1 cellular context compared by ENCODE assay signal in genomic region chr22:43399338-43399979, GRCh38.
TF ChIP-seq lines count a peak whose summit lies in the region.

No MANE protein-coding gene starts in this region.

TF ChIP-seq in HepG2, 621 proteins besides CTCF, POLR2A, EP300 and RAD21 (continued from another document):
- no peak for TF ChIP-seq BRF2 (CRISPR knock-in tag; IDR thresholded peaks at IDR 0.05)
- TF ChIP-seq ETS1 (CRISPR knock-in tag; IDR thresholded peaks at IDR 0.05): no peak
- TF ChIP-seq GATAD2A (CRISPR knock-in tag; IDR thresholded peaks at IDR 0.05): no peak
- no peak for TF ChIP-seq ZNF160 (CRISPR knock-in tag; IDR thresholded peaks at IDR 0.05)
- no peak for TF ChIP-seq ZNF205 (CRISPR knock-in tag; IDR thresholded peaks at IDR 0.05)
- 0 out of 2 replicates have a peak, but pooled peaks have one; percentile 39 for TF ChIP-seq SMAD1 (CRISPR knock-in tag; IDR thresholded peaks at IDR 0.05; ENCODE audit: borderline replicate concordance, low read depth)
- TF ChIP-seq ZNF260 (CRISPR knock-in tag; IDR thresholded peaks at IDR 0.05; ENCODE audit: borderline replicate concordance, low read depth): no peak
- 0 out of 2 replicates have a peak, but pooled peaks have one; percentile 8 for TF ChIP-seq MED1 (CRISPR knock-in tag; IDR thresholded peaks at IDR 0.05)
- TF ChIP-seq, protein P1, sequence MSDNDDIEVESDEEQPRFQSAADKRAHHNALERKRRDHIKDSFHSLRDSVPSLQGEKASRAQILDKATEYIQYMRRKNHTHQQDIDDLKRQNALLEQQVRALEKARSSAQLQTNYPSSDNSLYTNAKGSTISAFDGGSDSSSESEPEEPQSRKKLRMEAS (IDR thresholded peaks at IDR 0.05): 0 out of 2 replicates have a peak, but pooled peaks have one; percentile 50
- TF ChIP-seq CREB1 (IDR thresholded peaks at IDR 0.05): no peak
- TF ChIP-seq CREB1 (CRISPR knock-in tag; IDR thresholded peaks at IDR 0.05): peak; percentile 51
- 0 out of 3 replicates have a peak, but pooled peaks have one; percentile 12 for TF ChIP-seq MXI1 (IDR thresholded peaks at IDR 0.05; ENCODE audit: borderline replicate concordance, low read depth, low read length)
- TF ChIP-seq YEATS4 (CRISPR knock-in tag; IDR thresholded peaks at IDR 0.05; ENCODE audit: borderline replicate concordance): 0 out of 2 replicates have a peak, but pooled peaks have one; percentile 20
- TF ChIP-seq, protein P2, sequence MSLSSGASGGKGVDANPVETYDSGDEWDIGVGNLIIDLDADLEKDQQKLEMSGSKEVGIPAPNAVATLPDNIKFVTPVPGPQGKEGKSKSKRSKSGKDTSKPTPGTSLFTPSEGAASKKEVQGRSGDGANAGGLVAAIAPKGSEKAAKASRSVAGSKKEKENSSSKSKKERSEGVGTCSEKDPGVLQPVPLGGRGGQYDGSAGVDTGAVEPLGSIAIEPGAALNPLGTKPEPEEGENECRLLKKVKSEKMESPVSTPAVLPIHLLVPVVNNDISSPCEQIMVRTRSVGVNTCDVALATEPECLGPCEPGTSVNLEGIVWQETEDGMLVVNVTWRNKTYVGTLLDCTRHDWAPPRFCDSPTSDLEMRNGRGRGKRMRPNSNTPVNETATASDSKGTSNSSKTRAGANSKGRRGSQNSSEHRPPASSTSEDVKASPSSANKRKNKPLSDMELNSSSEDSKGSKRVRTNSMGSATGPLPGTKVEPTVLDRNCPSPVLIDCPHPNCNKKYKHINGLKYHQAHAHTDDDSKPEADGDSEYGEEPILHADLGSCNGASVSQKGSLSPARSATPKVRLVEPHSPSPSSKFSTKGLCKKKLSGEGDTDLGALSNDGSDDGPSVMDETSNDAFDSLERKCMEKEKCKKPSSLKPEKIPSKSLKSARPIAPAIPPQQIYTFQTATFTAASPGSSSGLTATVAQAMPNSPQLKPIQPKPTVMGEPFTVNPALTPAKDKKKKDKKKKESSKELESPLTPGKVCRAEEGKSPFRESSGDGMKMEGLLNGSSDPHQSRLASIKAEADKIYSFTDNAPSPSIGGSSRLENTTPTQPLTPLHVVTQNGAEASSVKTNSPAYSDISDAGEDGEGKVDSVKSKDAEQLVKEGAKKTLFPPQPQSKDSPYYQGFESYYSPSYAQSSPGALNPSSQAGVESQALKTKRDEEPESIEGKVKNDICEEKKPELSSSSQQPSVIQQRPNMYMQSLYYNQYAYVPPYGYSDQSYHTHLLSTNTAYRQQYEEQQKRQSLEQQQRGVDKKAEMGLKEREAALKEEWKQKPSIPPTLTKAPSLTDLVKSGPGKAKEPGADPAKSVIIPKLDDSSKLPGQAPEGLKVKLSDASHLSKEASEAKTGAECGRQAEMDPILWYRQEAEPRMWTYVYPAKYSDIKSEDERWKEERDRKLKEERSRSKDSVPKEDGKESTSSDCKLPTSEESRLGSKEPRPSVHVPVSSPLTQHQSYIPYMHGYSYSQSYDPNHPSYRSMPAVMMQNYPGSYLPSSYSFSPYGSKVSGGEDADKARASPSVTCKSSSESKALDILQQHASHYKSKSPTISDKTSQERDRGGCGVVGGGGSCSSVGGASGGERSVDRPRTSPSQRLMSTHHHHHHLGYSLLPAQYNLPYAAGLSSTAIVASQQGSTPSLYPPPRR (CRISPR knock-in tag; IDR thresholded peaks at IDR 0.05; ENCODE audit: borderline replicate concordance): no peak
- TF ChIP-seq ZNF777 (CRISPR knock-in tag; IDR thresholded peaks at IDR 0.05): 0 out of 2 replicates have a peak, but pooled peaks have one; percentile 34
- TF ChIP-seq RARA (CRISPR knock-in tag; IDR thresholded peaks at IDR 0.05): no peak
- no peak for TF ChIP-seq HNRNPLL (IDR thresholded peaks at IDR 0.05; ENCODE audit: low read depth, low read length, poor library complexity, severe bottlenecking)
- peak; percentile 30; the same call in 1 of the 2 replicates for TF ChIP-seq HDAC1 (CRISPR knock-in tag; IDR thresholded peaks at IDR 0.05)
- 0 out of 2 replicates have a peak, but pooled peaks have one; percentile 17 for TF ChIP-seq ZSCAN21 (CRISPR knock-in tag; IDR thresholded peaks at IDR 0.05; ENCODE audit: borderline replicate concordance)
- TF ChIP-seq SAP130 (CRISPR knock-in tag; IDR thresholded peaks at IDR 0.05; ENCODE audit: low read depth): peak; percentile 44; the same call in 1 of the 2 replicates
- peak; percentile 40; the same call in 1 of the 2 replicates for TF ChIP-seq POLR2AphosphoS5 (IDR thresholded peaks at IDR 0.05; ENCODE audit: low read depth, low read length)
- TF ChIP-seq ZNF34 (CRISPR knock-in tag; IDR thresholded peaks at IDR 0.05; ENCODE audit: borderline replicate concordance): no peak
- TF ChIP-seq ZBTB38 (CRISPR knock-in tag; IDR thresholded peaks at IDR 0.05): 0 out of 2 replicates have a peak, but pooled peaks have one; percentile 20
- no peak for TF ChIP-seq CENPX (CRISPR knock-in tag; IDR thresholded peaks at IDR 0.05)
- TF ChIP-seq RBFOX2 (IDR thresholded peaks at IDR 0.05; ENCODE audit: low read depth, low read length): 0 out of 2 replicates have a peak, but pooled peaks have one; percentile 43
- TF ChIP-seq NFYC (CRISPR knock-in tag; IDR thresholded peaks at IDR 0.05): peak; percentile 84
- TF ChIP-seq SMYD3 (CRISPR knock-in tag; IDR thresholded peaks at IDR 0.05): no peak
- no peak for TF ChIP-seq SCMH1 (CRISPR knock-in tag; IDR thresholded peaks at IDR 0.05; ENCODE audit: borderline replicate concordance)
- no peak for TF ChIP-seq ZSCAN31 (CRISPR knock-in tag; IDR thresholded peaks at IDR 0.05; ENCODE audit: low read depth)
- TF ChIP-seq, protein P3, sequence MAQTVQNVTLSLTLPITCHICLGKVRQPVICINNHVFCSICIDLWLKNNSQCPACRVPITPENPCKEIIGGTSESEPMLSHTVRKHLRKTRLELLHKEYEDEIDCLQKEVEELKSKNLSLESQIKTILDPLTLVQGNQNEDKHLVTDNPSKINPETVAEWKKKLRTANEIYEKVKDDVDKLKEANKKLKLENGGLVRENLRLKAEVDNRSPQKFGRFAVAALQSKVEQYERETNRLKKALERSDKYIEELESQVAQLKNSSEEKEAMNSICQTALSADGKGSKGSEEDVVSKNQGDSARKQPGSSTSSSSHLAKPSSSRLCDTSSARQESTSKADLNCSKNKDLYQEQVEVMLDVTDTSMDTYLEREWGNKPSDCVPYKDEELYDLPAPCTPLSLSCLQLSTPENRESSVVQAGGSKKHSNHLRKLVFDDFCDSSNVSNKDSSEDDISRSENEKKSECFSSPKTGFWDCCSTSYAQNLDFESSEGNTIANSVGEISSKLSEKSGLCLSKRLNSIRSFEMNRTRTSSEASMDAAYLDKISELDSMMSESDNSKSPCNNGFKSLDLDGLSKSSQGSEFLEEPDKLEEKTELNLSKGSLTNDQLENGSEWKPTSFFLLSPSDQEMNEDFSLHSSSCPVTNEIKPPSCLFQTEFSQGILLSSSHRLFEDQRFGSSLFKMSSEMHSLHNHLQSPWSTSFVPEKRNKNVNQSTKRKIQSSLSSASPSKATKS (CRISPR knock-in tag; IDR thresholded peaks at IDR 0.05): no peak
- TF ChIP-seq TOPORS (CRISPR knock-in tag; IDR thresholded peaks at IDR 0.05): no peak
- TF ChIP-seq ZNF235 (CRISPR knock-in tag; IDR thresholded peaks at IDR 0.05; ENCODE audit: borderline replicate concordance): no peak
- peak; percentile 79 for TF ChIP-seq ZNF687 (CRISPR knock-in tag; IDR thresholded peaks at IDR 0.05)
- TF ChIP-seq NFYB (CRISPR knock-in tag; IDR thresholded peaks at IDR 0.05): peak; percentile 83
- no peak for TF ChIP-seq ZC3H13 (CRISPR knock-in tag; IDR thresholded peaks at IDR 0.05)
- TF ChIP-seq ZFX (CRISPR knock-in tag; IDR thresholded peaks at IDR 0.05; ENCODE audit: low read depth): 0 out of 2 replicates have a peak, but pooled peaks have one; percentile 13
- TF ChIP-seq ZFP41 (CRISPR knock-in tag; IDR thresholded peaks at IDR 0.05; ENCODE audit: borderline replicate concordance): 0 out of 2 replicates have a peak, but pooled peaks have one; percentile 42
